ENCODE assay signal across 8 cellular contexts in genomic region chr2:238945433-238946150, GRCh38.
A peak's percentile ranks its signal among the peaks of the same experiment; 100 is the strongest.
DNase-seq lines count a peak whose midpoint lies in the region; ATAC-seq and TF ChIP-seq lines count a peak whose summit lies in the region.

No MANE protein-coding gene starts in this region.

- H3K27me3 ChIP-seq in HCT116 (ENCODE audit: insufficient read depth, low read length) (no peaks in the 10 kb centered on the region), adipocyte (replicated peaks; ENCODE audit: control insufficient read depth, insufficient read depth, low read length) (no peaks in the 10 kb centered on the region), hepatocyte (no peaks in the 10 kb centered on the region), thoracic aorta (replicated peaks; ENCODE audit: insufficient read depth) (no peaks in the 10 kb centered on the region)

- POLR2A ChIA-PET in HCT116 (lab: Charles Lee): no interaction called here

- TF ChIP-seq RAD21 in HCT116 (IDR thresholded peaks at IDR 0.05; ENCODE audit: low read depth): peak; percentile 85

- no peak overlapping the region for H3K27ac ChIP-seq in HCT116 (ENCODE audit: low read depth, low read length)
- H3K27ac ChIP-seq in hepatocyte: no peak overlapping the region
- no peak overlapping the region for H3K27ac ChIP-seq in thoracic aorta

- H3K9me2 ChIP-seq in HCT116 (ENCODE audit: insufficient read depth) (no peaks in the 10 kb centered on the region), hepatocyte (replicated peaks; ENCODE audit: insufficient read depth) (no peaks in the 10 kb centered on the region)

- intact Hi-C loops in HCT116 (cut with micrococcal nuclease): no loop called here

- H3K4me3 ChIP-seq in AG10803 (ENCODE audit: low read length) (no peak overlapping the region), HCT116 (replicated peaks in 1 of 2; ENCODE audit: low read depth in 1 of 2, low read length in 2 of 2) (no peak overlapping the region), adipocyte (ENCODE audit: low read length) (no peak overlapping the region), hepatocyte (no peak overlapping the region), thoracic aorta (no peak overlapping the region)

- peak; percentile 68 for DNase-seq in AG10803 (ENCODE audit: low read depth)
- peak; percentile 10 for DNase-seq in HCT116 (ENCODE audit: low read depth, low spot score)
- DNase-seq in adipocyte (ENCODE audit: low read depth): peak; percentile 72
- DNase-seq in hepatocyte (ENCODE audit: low spot score): peak; percentile 76
- no peak for DNase-seq in thoracic aorta (ENCODE audit: low spot score)
- DNase-seq in NCI-H226: no peak
- no peak for DNase-seq in DMS153 (lab: John Stamatoyannopoulos, UW)

- H3K36me3 ChIP-seq in HCT116 (ENCODE audit: control insufficient read depth in 1 of 2, insufficient read depth in 2 of 2, low read length in 2 of 2): no peaks in the 10 kb centered on the region
- no peaks in the 10 kb centered on the region for H3K36me3 ChIP-seq in adipocyte (ENCODE audit: control insufficient read depth, insufficient read depth, low read length, severe bottlenecking)
- no peaks in the 10 kb centered on the region for H3K36me3 ChIP-seq in hepatocyte (replicated peaks; ENCODE audit: insufficient read depth, low read depth)
- H3K36me3 ChIP-seq in thoracic aorta: no peaks in the 10 kb centered on the region

- H3K9ac ChIP-seq in HCT116 (ENCODE audit: low read length) (no peak overlapping the region), adipocyte (ENCODE audit: low read length) (peak overlapping the region; percentile 65)

- no peak overlapping the region for H3K4me2 ChIP-seq in HCT116 (ENCODE audit: low read length)
- no peak overlapping the region for H3K4me2 ChIP-seq in hepatocyte

- WGBS in hepatocyte (ENCODE audit: low lambda C conversion rate, missing lambda C conversion rate): 57% methylated on average over 5 of the region's 5 CpGs

- no peaks in the 10 kb centered on the region for H3K79me2 ChIP-seq in HCT116 (ENCODE audit: insufficient read depth, low read length)
- no peaks in the 10 kb centered on the region for H3K79me2 ChIP-seq in hepatocyte

- RAD21 ChIA-PET in HCT116 (lab: Charles Lee; ENCODE audit: low non-redundant PET in 1 of 2, low total read pairs in 2 of 2, uncharacterized antibody in 2 of 2, unreplicated experiment in 2 of 2): no interaction called here

- no TSS peak for BruUV-seq in HCT116 (replicated peaks; lab: Mats Ljungman, UMichigan)

- H3K4me1 ChIP-seq in HCT116 (ENCODE audit: control insufficient read depth in 1 of 2, insufficient read depth in 2 of 2, low read length in 2 of 2): peaks cover 14 to 46% of the 10 kb centered on the region in 2 experiments
- peaks cover 23% of the 10 kb centered on the region for H3K4me1 ChIP-seq in adipocyte (ENCODE audit: control insufficient read depth, insufficient read depth, low read length)
- peaks cover 5% of the 10 kb centered on the region for H3K4me1 ChIP-seq in hepatocyte (ENCODE audit: insufficient read depth)
- no peaks in the 10 kb centered on the region for H3K4me1 ChIP-seq in thoracic aorta (ENCODE audit: control insufficient read depth in 1 of 2, low read depth in 2 of 2)

- no peak for TF ChIP-seq POLR2A in HCT116 (IDR thresholded peaks at IDR 0.05; ENCODE audit: borderline replicate concordance, extremely low read depth, insufficient read depth, insufficient read length)

- ATAC-seq in HCT116 (peak; percentile 75), thoracic aorta (ENCODE audit: insufficient number of reproducible peaks, low FRiP score, low read depth) (no peak), HG03439 (IDR thresholded peaks at IDR 0.05; ENCODE audit: unreplicated experiment) (no peak)

- H4K20me1 ChIP-seq in HCT116 (ENCODE audit: insufficient read depth) (no peaks in the 10 kb centered on the region), hepatocyte (ENCODE audit: insufficient read depth, poor library complexity, severe bottlenecking) (no peaks in the 10 kb centered on the region)

- H2AFZ ChIP-seq in HCT116 (ENCODE audit: low read depth, low read length, poor library complexity, severe bottlenecking) (no peak overlapping the region), hepatocyte (no peak overlapping the region)

- no peaks in the 10 kb centered on the region for H3K9me3 ChIP-seq in HCT116 (ENCODE audit: control insufficient read depth in 1 of 2, insufficient read depth in 1 of 2, low read depth in 1 of 2, low read length in 2 of 2)
- H3K9me3 ChIP-seq in adipocyte (ENCODE audit: control insufficient read depth, low read length): no peaks in the 10 kb centered on the region
- H3K9me3 ChIP-seq in hepatocyte (ENCODE audit: low read depth): no peaks in the 10 kb centered on the region
- H3K9me3 ChIP-seq in thoracic aorta: no peaks in the 10 kb centered on the region

- CTCF ChIA-PET in HCT116 (lab: Charles Lee): interaction anchor here (1.4 kb wide), 1 partner anchor 9 kb away, joined by 3 read pairs; no protein-coding TSS in a partner anchor

- peak; percentile 87 for TF ChIP-seq CTCF in AG10803 (conservative IDR thresholded peaks at IDR 0.05; ENCODE audit: low read length)
- peak; percentile 64 to 90 (median 81) for TF ChIP-seq CTCF in HCT116 (IDR thresholded peaks at IDR 0.05 in 2 of 3, conservative IDR thresholded peaks at IDR 0.05 in 1 of 3; ENCODE audit: borderline replicate concordance in 1 of 3, insufficient read depth in 1 of 3, low read depth in 2 of 3, low read length in 2 of 3)
- peak; percentile 69 for TF ChIP-seq CTCF in hepatocyte (IDR thresholded peaks at IDR 0.05; ENCODE audit: poor library complexity)
- peak; percentile 76 for TF ChIP-seq CTCF in thoracic aorta (IDR thresholded peaks at IDR 0.05)

TF ChIP-seq in HCT116, 20 proteins besides CTCF, POLR2A, EP300 and RAD21:
- TF ChIP-seq ELF1 (IDR thresholded peaks at IDR 0.05; ENCODE audit: borderline replicate concordance, low read depth) (no peak), SIN3A (IDR thresholded peaks at IDR 0.05; ENCODE audit: low read depth) (no peak), REST (IDR thresholded peaks at IDR 0.05; ENCODE audit: low read depth) (no peak), POLR2AphosphoS5 (IDR thresholded peaks at IDR 0.05; ENCODE audit: low read depth, low read length) (no peak), CEBPB (IDR thresholded peaks at IDR 0.05; ENCODE audit: low read depth) (no peak), SP1 (IDR thresholded peaks at IDR 0.05; ENCODE audit: low read depth) (no peak), YY1 (IDR thresholded peaks at IDR 0.05; ENCODE audit: extremely low read depth, insufficient replicate concordance, low read depth, low read length) (no peak), EZH2phosphoT487 (IDR thresholded peaks at IDR 0.05; ENCODE audit: borderline replicate concordance) (no peak), ATF3 (IDR thresholded peaks at IDR 0.05) (no peak), EZH2 (IDR thresholded peaks at IDR 0.05) (no peak), CBX3 (IDR thresholded peaks at IDR 0.05; ENCODE audit: low read depth) (no peak), SRF (IDR thresholded peaks at IDR 0.05; ENCODE audit: low read depth) (no peak), JUND (IDR thresholded peaks at IDR 0.05) (no peak)

Comparison
In these comparisons a context has a peak if more than half of its experiments do, and no peak if none do; other contexts are left out.
1. DNase-seq: peak in AG10803 (single experiment), HCT116 (single experiment), adipocyte (single experiment) and hepatocyte (single experiment); none in thoracic aorta (single experiment), NCI-H226 (single experiment) and DMS153 (single experiment).
2. Peak in every context shown above with its lines, with median percentiles within 50 percentile points of each other: CTCF ChIP-seq.